8 cellular contexts compared by ENCODE assay signal in the genomic region with DNA sequence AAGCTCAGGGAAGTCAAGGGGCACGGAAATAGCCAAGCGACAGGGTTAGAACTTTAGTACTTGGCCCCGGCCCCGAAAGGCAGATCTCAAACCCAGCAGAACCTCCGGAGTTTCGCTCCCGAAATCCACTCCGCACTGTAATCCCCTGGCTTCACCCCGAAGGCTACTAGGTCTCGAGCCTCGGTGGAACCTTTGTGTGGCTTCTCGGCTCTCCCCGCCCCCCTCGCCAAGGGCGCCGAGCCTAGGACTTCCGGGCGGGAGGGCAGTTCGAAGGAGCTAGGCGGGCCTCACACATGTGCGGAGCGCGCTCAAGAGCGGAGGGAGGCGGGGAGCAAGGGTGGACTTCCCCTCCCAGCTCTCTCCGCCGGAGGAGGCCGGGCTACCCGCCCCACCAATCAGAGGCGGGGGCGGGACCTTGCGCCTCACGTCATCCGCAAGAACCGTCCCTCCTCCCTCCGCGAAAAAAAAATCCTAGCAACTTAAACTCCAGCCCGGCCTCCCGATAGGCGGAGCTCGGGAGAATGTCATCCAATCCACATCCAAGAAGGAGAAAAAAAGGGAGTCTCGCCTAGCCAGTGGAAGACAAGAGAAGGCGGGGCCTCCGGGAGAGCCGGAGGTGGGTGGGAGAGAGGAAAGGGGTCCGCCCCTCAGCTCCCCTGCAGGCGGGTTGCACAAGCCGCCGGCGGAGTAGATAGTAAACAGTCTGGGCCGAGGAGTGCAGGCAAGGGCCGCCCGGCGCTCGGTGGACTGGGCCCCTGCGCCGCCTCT.
DNase-seq lines count a peak whose midpoint lies in the region; ATAC-seq and TF ChIP-seq lines count a peak whose summit lies in the region.

No MANE protein-coding gene starts in this region.

- peaks cover 41% of the 10 kb centered on the region for H3K4me1 Mint-ChIP-seq in central memory CD8-positive, alpha-beta T cell

- ATAC-seq in GM19025 (IDR thresholded peaks at IDR 0.05; ENCODE audit: low read depth, unreplicated experiment) (peak; percentile 30), HG03280 (IDR thresholded peaks at IDR 0.05; ENCODE audit: unreplicated experiment) (peak; percentile 36)
- peak; percentile 34 for ATAC-seq in central memory CD8-positive, alpha-beta T cell (replicated peaks; ENCODE audit: extremely low read depth, poor library complexity, severe bottlenecking)

- peak overlapping the region; percentile 97 for H3K4me3 Mint-ChIP-seq in central memory CD8-positive, alpha-beta T cell

- H3K9me3 Mint-ChIP-seq in central memory CD8-positive, alpha-beta T cell, result no peaks in the 10 kb centered on the region

- H3K4me3 ChIP-seq in AG10803 (ENCODE audit: low read length), result peak overlapping the region; percentile 88

- H3K27me3 Mint-ChIP-seq in central memory CD8-positive, alpha-beta T cell, result no peaks in the 10 kb centered on the region

- no peak for TF ChIP-seq CTCF in AG10803 (conservative IDR thresholded peaks at IDR 0.05; ENCODE audit: low read length)

- DNase-seq in AG10803 (ENCODE audit: low read depth) (peak; percentile 100), NCI-H345 treated with DMSO at 0.1 percent for 48 hours (lab: John Stamatoyannopoulos, UW; ENCODE audit: unreplicated experiment) (peak; percentile 94), inferior parietal cortex (ENCODE audit: extremely low spot score) (peak; percentile 100), smooth muscle cell of the brain vasculature (ENCODE audit: low read depth, low spot score) (peak; percentile 100)
- peak; percentile 93 for DNase-seq in activated CD4-positive, CD25-positive, alpha-beta regulatory T cell treated with anti-CD3 and anti-CD28 coated beads, Interleukin-2, amount 50 U/mL, for 16 hours (ENCODE audit: low read depth, low spot score)
- peak; percentile 88 to 99 for DNase-seq in central memory CD8-positive, alpha-beta T cell (ENCODE audit: low spot score in 2 of 2)

- peak overlapping the region; percentile 92 for H3K27ac Mint-ChIP-seq in central memory CD8-positive, alpha-beta T cell (ENCODE audit: low read depth)

- peaks cover 39% of the 10 kb centered on the region for H3K36me3 Mint-ChIP-seq in central memory CD8-positive, alpha-beta T cell (ENCODE audit: insufficient read depth)

Comparison
In these comparisons a context has a peak if more than half of its experiments do, and no peak if none do; other contexts are left out.
1. Peak in every context shown above with its lines: DNase-seq, ATAC-seq and H3K4me3 ChIP-seq.